In genomic region chr10:102869290-102870198, GRCh38 we compare ENCODE assay signal across 8 cellular contexts. TPM values are rescaled to one million over a fixed set of nuclear protein-coding genes. Genes with fewer than 3 reads are reported as not detected.
A peak's percentile ranks its signal among the peaks of the same experiment; 100 is the strongest.
DNase-seq lines count a peak whose midpoint lies in the region; ATAC-seq and TF ChIP-seq lines count a peak whose summit lies in the region.

TSS of gene AS3MT (plus strand) at chr10:102869470. CDS start at chr10:102869593, 123 bp downstream.

- H3K27me3 ChIP-seq in left lung: peaks cover 0 to 28% of the 10 kb centered on the region in 2 donors

- peaks cover 26% of the 10 kb centered on the region for H3K27me3 Mint-ChIP-seq in T-helper 1 cell treated with Interleukin-12 subunit alpha and Interleukin-12 subunit beta and Interleukin-4 antibody, amounts not matched to agents 30 μg/mL and 1 μg/mL, for 36 hours (ENCODE audit: low read depth)

- H3K27ac ChIP-seq in left lung: no peak within 1 kb of the TSS

- peaks cover 7% of the 10 kb centered on the region for H3K4me1 Mint-ChIP-seq in T-helper 1 cell treated with Interleukin-12 subunit alpha and Interleukin-12 subunit beta and Interleukin-4 antibody, amounts not matched to agents 30 μg/mL and 1 μg/mL, for 36 hours (ENCODE audit: low read depth)

- H3K4me3 Mint-ChIP-seq in T-helper 1 cell treated with Interleukin-12 subunit alpha and Interleukin-12 subunit beta and Interleukin-4 antibody, amounts not matched to agents 30 μg/mL and 1 μg/mL, for 36 hours: peak within 1 kb of the TSS; percentile 54

- H3K27ac Mint-ChIP-seq in T-helper 1 cell treated with Interleukin-12 subunit alpha and Interleukin-12 subunit beta and Interleukin-4 antibody, amounts not matched to agents 30 μg/mL and 1 μg/mL, for 36 hours: no peak within 1 kb of the TSS

- peak within 1 kb of the TSS; percentile 34 to 37 for H3K4me3 ChIP-seq in left lung

- ATAC-seq in left lung (peak; percentile 97), HG03175 (IDR thresholded peaks at IDR 0.05; ENCODE audit: unreplicated experiment) (no peak)
- peak; percentile 91 for ATAC-seq in stimulated activated naive CD8-positive, alpha-beta T cell treated with anti-CD3 and anti-CD28 coated beads, Interleukin-15, Interleukin-2, amounts not matched to agents 100 U/mL and 50 U/mL, for 24 hours

- H3K9me3 ChIP-seq in left lung: no peaks in the 10 kb centered on the region

- peaks cover 0 to 6% of the 10 kb centered on the region in 2 donors for H3K36me3 ChIP-seq in left lung

- intact Hi-C loops in left lung (cut with DNase I): no loop called here

- H3K9me3 Mint-ChIP-seq in T-helper 1 cell treated with Interleukin-12 subunit alpha and Interleukin-12 subunit beta and Interleukin-4 antibody, amounts not matched to agents 30 μg/mL and 1 μg/mL, for 36 hours: no peaks in the 10 kb centered on the region

- no peak for TF ChIP-seq CTCF in left lung (IDR thresholded peaks at IDR 0.05)

- DNase-seq in T-helper 1 cell (no peak), NCI-H748 (lab: John Stamatoyannopoulos, UW; ENCODE audit: unreplicated experiment) (peak; percentile 74), cerebellar cortex (ENCODE audit: low spot score) (peak; percentile 48), left lung (peak in 1 of 2 donors; percentile 83), RPMI8226 (no peak)
- peak; percentile 38 for DNase-seq in stimulated activated naive CD8-positive, alpha-beta T cell treated with anti-CD3 and anti-CD28 coated beads, Interleukin-15, Interleukin-2, amounts not matched to agents 100 U/mL and 50 U/mL, for 24 hours

- peaks cover 1% of the 10 kb centered on the region for H3K36me3 Mint-ChIP-seq in T-helper 1 cell treated with Interleukin-12 subunit alpha and Interleukin-12 subunit beta and Interleukin-4 antibody, amounts not matched to agents 30 μg/mL and 1 μg/mL, for 36 hours (ENCODE audit: low read depth)

- peaks cover 0 to 3% of the 10 kb centered on the region in 2 donors for H3K4me1 ChIP-seq in left lung

RNA-seq across cellular contexts. Expression of gene AS3MT, which starts in this region (rescaled TPM):
- total RNA-seq in left lung: 1 to 10 TPM; 1.5 to 4.7 TPM

Comparison
In these comparisons a context has a peak if more than half of its experiments do, and no peak if none do; other contexts are left out.
1. DNase-seq: peak in NCI-H748 (single experiment), cerebellar cortex (single experiment) and stimulated activated naive CD8-positive, alpha-beta T cell treated with anti-CD3 and anti-CD28 coated beads, Interleukin-15, Interleukin-2, amounts not matched to agents 100 U/mL and 50 U/mL, for 24 hours (single experiment); none in T-helper 1 cell (0 of 5) and RPMI8226 (single experiment).